Comparison of ENCODE assay signal across 16 cellular contexts in the genomic region with DNA sequence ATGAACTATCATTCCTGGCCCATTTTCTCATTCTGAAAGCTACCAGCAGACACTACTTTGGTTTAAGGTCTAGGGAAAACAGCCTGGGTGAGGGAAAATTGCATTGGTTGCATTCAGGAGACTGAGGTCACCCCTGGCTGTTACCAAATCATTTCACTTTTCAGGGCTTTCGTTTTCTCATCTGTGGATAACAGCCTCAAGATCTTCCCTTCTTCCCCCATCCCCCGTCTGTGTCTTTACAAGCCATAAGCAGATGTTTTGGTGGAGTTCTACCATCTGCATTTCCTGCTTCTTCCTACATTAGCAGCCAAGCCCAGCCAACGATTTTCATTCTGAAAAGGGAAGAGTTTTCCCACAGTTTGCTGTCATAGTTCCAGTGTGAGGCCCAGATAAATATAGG. TPM values are rescaled to one million over a fixed set of nuclear protein-coding genes. Genes with fewer than 3 reads are reported as not detected.
DNase-seq lines count a peak whose midpoint lies in the region; ATAC-seq, FAIRE-seq and TF ChIP-seq lines count a peak whose summit lies in the region.
"Had no signal": no experiment of that assay in that cellular context is flagged by ENCODE, and none has a peak within 500 bp of the region (broad histone marks: within the 10 kb centered on the region; RNA-seq: fewer than 3 reads in every experiment).

No MANE protein-coding gene starts in this region.

- no TSS peak for BruUV-seq in endothelial cell of umbilical vein (replicated peaks; lab: Mats Ljungman, UMichigan)
- BruUV-seq in Calu3 (replicated peaks; lab: Mats Ljungman, UMichigan): no TSS peak

- H3K79me2 ChIP-seq in endothelial cell of umbilical vein (ENCODE audit: control insufficient read depth, insufficient read depth, low read length): peaks cover 79% of the 10 kb centered on the region

- no peaks in the 10 kb centered on the region for H3K36me3 ChIP-seq in endothelial cell of umbilical vein (ENCODE audit: control insufficient read depth in 2 of 2, extremely low read depth in 1 of 2, insufficient read depth in 2 of 2, low read length in 2 of 2)
- H3K36me3 ChIP-seq: HAP-1 had no signal

- no peaks in the 10 kb centered on the region for H3K27me3 ChIP-seq in endothelial cell of umbilical vein (ENCODE audit: control insufficient read depth in 2 of 2, insufficient read depth in 2 of 2, low read length in 2 of 2)

- no peak for TF ChIP-seq CTCF in GM12875 (IDR thresholded peaks at IDR 0.05; ENCODE audit: borderline replicate concordance, insufficient read depth, low read depth, low read length)
- no peak for TF ChIP-seq CTCF in endothelial cell of umbilical vein (IDR thresholded peaks at IDR 0.05; ENCODE audit: extremely low read depth in 1 of 2, insufficient read depth in 1 of 2, low read depth in 1 of 2, low read length in 2 of 2)
- TF ChIP-seq CTCF in Calu3 (IDR thresholded peaks at IDR 0.05; ENCODE audit: unreplicated experiment): no peak

- no peak overlapping the region for H3K9ac ChIP-seq in endothelial cell of umbilical vein (replicated peaks; ENCODE audit: extremely low read depth, insufficient read depth, low read length)

- H3K4me1 ChIP-seq in endothelial cell of umbilical vein (ENCODE audit: control insufficient read depth, extremely low read depth, insufficient read depth, low read length): peaks cover 4% of the 10 kb centered on the region
- H3K4me1 ChIP-seq: HAP-1 had no signal

- no peak for TF ChIP-seq POLR2A in endothelial cell of umbilical vein (IDR thresholded peaks at IDR 0.05; ENCODE audit: low read depth, low read length)

- no peaks in the 10 kb centered on the region for H3K9me3 ChIP-seq in endothelial cell of umbilical vein (replicated peaks; ENCODE audit: control insufficient read depth, insufficient read depth, low read length)
- H3K9me3 ChIP-seq: HAP-1 had no signal

- CTCF ChIA-PET in endothelial cell of umbilical vein (lab: Charles Lee): no interaction called here
- CTCF ChIA-PET in Calu3 (lab: Charles Lee): no interaction called here

- H3K36me3 Mint-ChIP-seq in Calu3 (ENCODE audit: insufficient read depth, unreplicated experiment): no peaks in the 10 kb centered on the region
- H3K36me3 Mint-ChIP-seq: T-cell had no signal

- intact Hi-C loops in endothelial cell of umbilical vein (cut with micrococcal nuclease): no loop called here
- intact Hi-C loops in Calu3 (cut with micrococcal nuclease; ENCODE audit: unreplicated experiment): no loop called here

- H3K27ac ChIP-seq in endothelial cell of umbilical vein (ENCODE audit: insufficient read depth, low read depth, low read length): peak overlapping the region; percentile 25
- H3K27ac ChIP-seq: C4-2B, coronary artery had no signal

- no peak overlapping the region for H3K4me3 Mint-ChIP-seq in Calu3 (ENCODE audit: low read depth, unreplicated experiment)
- H3K4me3 Mint-ChIP-seq: activated T-cell treated with anti-CD3 and anti-CD28 coated beads, Interleukin-2, amount 50 U/mL, for 24 hours; T-cell had no signal

- ATAC-seq in GM21723 (IDR thresholded peaks at IDR 0.05; ENCODE audit: unreplicated experiment) (peak; percentile 35), HG03460 (IDR thresholded peaks at IDR 0.05; ENCODE audit: unreplicated experiment) (peak; percentile 36), GM18873 (IDR thresholded peaks at IDR 0.05; ENCODE audit: low FRiP score, unreplicated experiment) (no peak)
- ATAC-seq: T-cell had no signal

- no peaks in the 10 kb centered on the region for H3K4me1 Mint-ChIP-seq in Calu3 (ENCODE audit: low read depth, unreplicated experiment)
- H3K4me1 Mint-ChIP-seq: T-cell had no signal

- H3K4me3 ChIP-seq in GM12875 (ENCODE audit: low read depth, low read length) (peak overlapping the region; percentile 36), endothelial cell of umbilical vein (replicated peaks in 1 of 3; ENCODE audit: insufficient read depth in 1 of 3, low read depth in 1 of 3, low read length in 3 of 3) (no peak overlapping the region)
- H3K4me3 ChIP-seq: coronary artery, HAP-1, lung had no signal

- dilution Hi-C loops in endothelial cell of umbilical vein (cut with MboI; ENCODE audit: extremely low pct_ligation_motif_present, low sequenced_read_pairs): no loop called here

- H4K20me1 ChIP-seq in endothelial cell of umbilical vein (replicated peaks; ENCODE audit: control insufficient read depth, extremely low read depth, insufficient read depth, low read length): no peaks in the 10 kb centered on the region

- DNase-seq in endothelial cell of umbilical vein (ENCODE audit: low read depth, low spot score) (no peak), T-helper 2 cell (no peak), NCI-H82 treated with DMSO at 0.1 percent for 48 hours (lab: John Stamatoyannopoulos, UW; ENCODE audit: unreplicated experiment) (no peak), Calu3 (no peak)
- DNase-seq: activated CD4-positive, alpha-beta T cell treated with anti-CD3 and anti-CD28 coated beads for 1 hour; activated T-cell treated with anti-CD3 and anti-CD28 coated beads, Interleukin-2, amount 50 U/mL, for 24 hours; amniotic stem cell; T-cell had no signal

- H3K9me3 Mint-ChIP-seq in Calu3 (ENCODE audit: low read depth, unreplicated experiment): no peaks in the 10 kb centered on the region
- H3K9me3 Mint-ChIP-seq: activated T-cell treated with anti-CD3 and anti-CD28 coated beads, Interleukin-2, amount 50 U/mL, for 24 hours had no signal

- no peak for FAIRE-seq in endothelial cell of umbilical vein (lab: Jason Lieb, UNC)

- no peaks in the 10 kb centered on the region for H3K9me1 ChIP-seq in endothelial cell of umbilical vein (replicated peaks; ENCODE audit: control insufficient read depth, extremely low read depth, insufficient read depth, low read length)

- H3K27ac Mint-ChIP-seq in Calu3 (ENCODE audit: unreplicated experiment): no peak overlapping the region
- H3K27ac Mint-ChIP-seq: activated T-cell treated with anti-CD3 and anti-CD28 coated beads, Interleukin-2, amount 50 U/mL, for 24 hours; T-cell had no signal

- POLR2A ChIA-PET in endothelial cell of umbilical vein (lab: Charles Lee): no interaction called here

- H2AFZ ChIP-seq in endothelial cell of umbilical vein (ENCODE audit: low read depth, low read length): peak overlapping the region; percentile 40

- no peaks in the 10 kb centered on the region for H3K27me3 Mint-ChIP-seq in Calu3 (ENCODE audit: unreplicated experiment)

- H3K4me2 ChIP-seq in endothelial cell of umbilical vein (ENCODE audit: insufficient read depth, low read length): peak overlapping the region; percentile 56

TF ChIP-seq in endothelial cell of umbilical vein, 7 proteins besides CTCF, POLR2A, EP300 and RAD21:
- TF ChIP-seq MYC (IDR thresholded peaks at IDR 0.05; ENCODE audit: low read depth, low read length): no peak
- TF ChIP-seq GATA2 (IDR thresholded peaks at IDR 0.05; ENCODE audit: insufficient read depth, insufficient read length, low read depth, low read length): no peak
- no peak for TF ChIP-seq EZH2 (IDR thresholded peaks at IDR 0.05; ENCODE audit: borderline replicate concordance, low read depth, low read length, severe bottlenecking)

RNA-seq across cellular contexts. Expression of a gene that starts 11.7 kb away (rescaled TPM):
- 28.1 and 28.6 TPM in 2 replicates for total RNA-seq in endothelial cell of umbilical vein
- 4.9 and 5.7 TPM in 2 replicates for polyA plus RNA-seq in endothelial cell of umbilical vein
- polyA plus RNA-seq in endothelial cell of umbilical vein (2011; cell fraction: cytosol; rRNA removed): 6.1 and 7.2 TPM in 2 replicates
- 7.4 and 8.1 TPM in 2 replicates for polyA plus RNA-seq in endothelial cell of umbilical vein (2011; cell fraction: nucleus; rRNA removed)
- polyA plus RNA-seq in endothelial cell of umbilical vein (2012): 43.7 and 47.0 TPM in 2 replicates
- 18.3 and 20.3 TPM in 2 replicates for polyA minus RNA-seq in endothelial cell of umbilical vein
- polyA minus RNA-seq in endothelial cell of umbilical vein (2011; cell fraction: cytosol; rRNA and poly(A)+ RNA removed): not detected
- polyA minus RNA-seq in endothelial cell of umbilical vein (2011; cell fraction: nucleus; rRNA and poly(A)+ RNA removed): 13.8 and 23.7 TPM in 2 replicates
- 14.0 and 18.8 TPM in 2 replicates for total RNA-seq in Calu3 (2022)
